1 cellular context compared by ENCODE assay signal in genomic region chr13:75549262-75550158, GRCh38.
TF ChIP-seq lines count a peak whose summit lies in the region.

UCHL3 (plus strand) TSS chr13:75549791; CDS start chr13:75549821, 30 bp downstream.

TF ChIP-seq in GM12878, 131 proteins besides CTCF, POLR2A, EP300 and RAD21 (continued from another document and continues in another):
- TF ChIP-seq EED (IDR thresholded peaks at IDR 0.05; ENCODE audit: low read depth) (no peak; the same call in 1 of the 2 replicates), RELA (IDR thresholded peaks at IDR 0.05; ENCODE audit: borderline replicate concordance, partially characterized antibody) (peak; percentile 71), NKRF (conservative IDR thresholded peaks at IDR 0.05) (peak; percentile 90), ATF2 (IDR thresholded peaks at IDR 0.05; ENCODE audit: low read length) (no peak), ZSCAN29 (IDR thresholded peaks at IDR 0.05) (no peak), MXI1 (IDR thresholded peaks at IDR 0.05; ENCODE audit: low read depth, low read length) (peak; percentile 90), SMAD5 (IDR thresholded peaks at IDR 0.05; ENCODE audit: low read depth) (0 out of 2 replicates have a peak, but pooled peaks have one; percentile 43), STAT1 (conservative IDR thresholded peaks at IDR 0.05) (no peak), E4F1 (IDR thresholded peaks at IDR 0.05; ENCODE audit: borderline replicate concordance, partially characterized antibody) (peak; percentile 77), E2F4 (IDR thresholded peaks at IDR 0.05; ENCODE audit: low read depth, low read length) (no peak), IRF4 (IDR thresholded peaks at IDR 0.05; ENCODE audit: low read depth, low read length) (0 out of 2 replicates have a peak, but pooled peaks have one; percentile 15), NR2F1 (conservative IDR thresholded peaks at IDR 0.05) (peak; percentile 89), TCF12 (IDR thresholded peaks at IDR 0.05; ENCODE audit: low read depth, low read length) (peak; percentile 90), SMARCA5 (IDR thresholded peaks at IDR 0.05) (peak; percentile 82; the same call in 1 of the 2 replicates), IRF3 (IDR thresholded peaks at IDR 0.05) (no peak), TBL1XR1 (IDR thresholded peaks at IDR 0.05; ENCODE audit: low read depth, low read length) (no peak; the same call in 1 of the 2 replicates), MEF2A (IDR thresholded peaks at IDR 0.05; ENCODE audit: insufficient read depth, low read depth, low read length) (no peak), LARP7 (IDR thresholded peaks at IDR 0.05) (peak; percentile 61), RBBP5 (conservative IDR thresholded peaks at IDR 0.05) (peak; percentile 98), NBN (IDR thresholded peaks at IDR 0.05) (peak; percentile 83), GATAD2B (conservative IDR thresholded peaks at IDR 0.05; ENCODE audit: low read depth) (no peak; the same call in 1 of the 2 replicates), NFXL1 (IDR thresholded peaks at IDR 0.05; ENCODE audit: borderline replicate concordance) (no peak), CUX1 (IDR thresholded peaks at IDR 0.05; ENCODE audit: insufficient replicate concordance, low read depth, low read length) (peak; percentile 14), YY1 (IDR thresholded peaks at IDR 0.05; ENCODE audit: low read depth, low read length) (peak; percentile 90), SIN3A (IDR thresholded peaks at IDR 0.05; ENCODE audit: low read depth, low read length) (peak; percentile 56; the same call in 1 of the 2 replicates), TCF3 (IDR thresholded peaks at IDR 0.05; ENCODE audit: borderline replicate concordance, insufficient read depth, low read depth, low read length) (peak; percentile 94), SUZ12 (IDR thresholded peaks at IDR 0.05; ENCODE audit: unreplicated experiment) (no peak), USF2 (IDR thresholded peaks at IDR 0.05; ENCODE audit: borderline replicate concordance, low read depth, low read length) (no peak), MTA3 (IDR thresholded peaks at IDR 0.05; ENCODE audit: borderline replicate concordance, low read length) (no peak), PAX8 (IDR thresholded peaks at IDR 0.05) (no peak), ZBTB11 (CRISPR knock-in tag; IDR thresholded peaks at IDR 0.05) (no peak), MLLT1 (IDR thresholded peaks at IDR 0.05) (no peak), FOXM1 (IDR thresholded peaks at IDR 0.05; ENCODE audit: low read depth, low read length) (peak; percentile 49; the same call in 1 of the 2 replicates), WRNIP1 (IDR thresholded peaks at IDR 0.05; ENCODE audit: borderline replicate concordance, low read depth, low read length) (no peak), TAF1 (IDR thresholded peaks at IDR 0.05; ENCODE audit: borderline replicate concordance, low read depth, low read length) (peak; percentile 67; the same call in 1 of the 2 replicates), ZNF207 (IDR thresholded peaks at IDR 0.05; ENCODE audit: borderline replicate concordance) (peak; percentile 83), SKIL (IDR thresholded peaks at IDR 0.05; ENCODE audit: low read depth, poor library complexity, severe bottlenecking) (peak; percentile 98), ZNF24 (IDR thresholded peaks at IDR 0.05) (no peak)
